ENCODE assay signal across 9 cellular contexts in genomic region chr22:42296381-42296853, GRCh38. TPM values are rescaled to one million over a fixed set of nuclear protein-coding genes. Genes with fewer than 3 reads are reported as not detected.
DNase-seq lines count a peak whose midpoint lies in the region; ATAC-seq and TF ChIP-seq lines count a peak whose summit lies in the region.
"Had no signal": no experiment of that assay in that cellular context is flagged by ENCODE, and none has a peak within 500 bp of the region (broad histone marks: within the 10 kb centered on the region; RNA-seq: fewer than 3 reads in every experiment).

No MANE protein-coding gene starts in this region.

- no peak for TF ChIP-seq EP300 in gastroesophageal sphincter (IDR thresholded peaks at IDR 0.05)

- no peaks in the 10 kb centered on the region for H3K27me3 ChIP-seq in gastroesophageal sphincter

- peak; percentile 22 for TF ChIP-seq CTCF in astrocyte of the spinal cord (IDR thresholded peaks at IDR 0.05; ENCODE audit: low read depth, low read length)
- TF ChIP-seq CTCF in gastroesophageal sphincter (IDR thresholded peaks at IDR 0.05), result peak in 1 of 4 experiments; percentile 41

- no peak overlapping the region for H3K27ac ChIP-seq in gastroesophageal sphincter

- peak; percentile 77 for DNase-seq in DMS153 treated with DMSO at 0.1 percent for 48 hours (lab: John Stamatoyannopoulos, UW; ENCODE audit: unreplicated experiment)
- DNase-seq in NCI-H1092 (lab: John Stamatoyannopoulos, UW), result peak; percentile 95
- no peak for DNase-seq in astrocyte of the spinal cord (ENCODE audit: low read depth, low spot score)
- DNase-seq in middle frontal gyrus (ENCODE audit: extremely low spot score, low spot score), result peak; percentile 33
- DNase-seq in GM03348 (ENCODE audit: low spot score), result no peak

- no peak overlapping the region for H3K4me3 ChIP-seq in astrocyte of the spinal cord (ENCODE audit: low read depth, low read length)
- H3K4me3 ChIP-seq in gastroesophageal sphincter, result no peak overlapping the region

- no peak for ATAC-seq in HG03571 (IDR thresholded peaks at IDR 0.05; ENCODE audit: unreplicated experiment)
- no peak for ATAC-seq in gastroesophageal sphincter
- ATAC-seq in HG02840 (IDR thresholded peaks at IDR 0.05; ENCODE audit: low FRiP score, unreplicated experiment), result no peak
- ATAC-seq: activated naive CD4-positive, alpha-beta T cell treated with anti-CD3 and anti-CD28 coated beads, Interleukin-2, amount 50 U/mL, for 72 hours had no signal

- no peaks in the 10 kb centered on the region for H3K36me3 ChIP-seq in gastroesophageal sphincter

- peaks cover 0 to 33% (median 3%) of the 10 kb centered on the region in 3 donors for H3K4me1 ChIP-seq in gastroesophageal sphincter

- no peaks in the 10 kb centered on the region for H3K9me3 ChIP-seq in gastroesophageal sphincter

- no peak for TF ChIP-seq POLR2A in gastroesophageal sphincter (IDR thresholded peaks at IDR 0.05)

- WGBS in gastroesophageal sphincter (ENCODE audit: low coverage in 1 of 2), 2 donors, result 20% methylated on average over 5 of the region's 19 CpGs; no CpG with 5 or more reads in 1 of the 2 donors

- in situ Hi-C loops in astrocyte of the spinal cord (cut with HindIII; ENCODE audit: low sequenced_read_pairs), result no loop called here

RNA-seq across cellular contexts. Expression of gene TCF20, which starts 26.0 kb away (rescaled TPM):
- total RNA-seq in gastroesophageal sphincter, result 10 to 100 TPM; 26.0 to 47.9 (median 41.8) TPM

Comparison
In these comparisons a context has a peak if more than half of its experiments do, and no peak if none do; other contexts are left out.
1. DNase-seq: peak in DMS153 treated with DMSO at 0.1 percent for 48 hours (single experiment), NCI-H1092 (single experiment) and middle frontal gyrus (single experiment); none in astrocyte of the spinal cord (single experiment) and GM03348 (single experiment).